ENCODE assay signal across 22 cellular contexts in the genomic region with DNA sequence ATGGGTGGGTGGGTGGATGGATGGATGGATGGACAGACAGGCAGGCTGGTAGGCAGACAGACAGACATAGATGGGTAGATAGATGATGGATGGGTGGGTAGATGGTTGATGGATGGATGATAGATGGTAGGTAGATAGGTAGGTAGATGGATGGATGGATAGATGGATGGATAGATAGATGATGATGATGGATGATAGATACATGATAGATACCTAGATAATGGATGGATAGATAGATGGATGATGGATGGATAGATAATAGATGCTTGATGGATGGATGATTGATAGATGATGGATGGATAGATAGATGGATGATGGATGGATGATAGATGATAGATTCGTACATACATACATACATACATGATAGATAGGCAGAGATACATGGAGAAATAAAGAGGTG.
DNase-seq lines count a peak whose midpoint lies in the region; ATAC-seq and TF ChIP-seq lines count a peak whose summit lies in the region.
"Had no signal": no experiment of that assay in that cellular context is flagged by ENCODE, and none has a peak within 500 bp of the region (broad histone marks: within the 10 kb centered on the region; RNA-seq: fewer than 3 reads in every experiment).

No MANE protein-coding gene starts in this region.

- no peaks in the 10 kb centered on the region for H3K79me2 ChIP-seq in GM23248 (ENCODE audit: insufficient read depth)

- no peak for ATAC-seq in naive thymus-derived CD4-positive, alpha-beta T cell
- ATAC-seq: GM12878 had no signal

- H4K20me1 ChIP-seq in GM23248 (ENCODE audit: insufficient read depth), result no peaks in the 10 kb centered on the region
- H4K20me1 ChIP-seq: BLaER1 had no signal

- no peaks in the 10 kb centered on the region for H3F3A ChIP-seq in GM23248 (ENCODE audit: insufficient read depth)

- no peak overlapping the region for H2AFZ ChIP-seq in GM23248

- no peaks in the 10 kb centered on the region for H3K9me2 ChIP-seq in GM23248 (ENCODE audit: insufficient read depth)

- no peaks in the 10 kb centered on the region for H3K36me3 ChIP-seq in HEK293 (ENCODE audit: control insufficient read depth in 2 of 2, insufficient read depth in 1 of 2, low read length in 2 of 2)
- H3K36me3 ChIP-seq in A673 (ENCODE audit: insufficient read depth, low read length, poor library complexity, severe bottlenecking), result no peaks in the 10 kb centered on the region
- H3K36me3 ChIP-seq in GM23248 (ENCODE audit: low read depth), result no peaks in the 10 kb centered on the region
- no peaks in the 10 kb centered on the region for H3K36me3 ChIP-seq in naive thymus-derived CD4-positive, alpha-beta T cell (ENCODE audit: control insufficient read depth in 2 of 3, insufficient read depth in 3 of 3, low read length in 3 of 3)
- H3K36me3 ChIP-seq: BE2C, BLaER1 had no signal

- 0 to 8% methylated on average over 1 of the region's 1 CpG for WGBS in GM23248 (ENCODE audit: low coverage in 1 of 2, low lambda C conversion rate in 2 of 2, missing lambda C conversion rate in 2 of 2), 2 experiments

- peaks cover 0 to 10% (median 3%) of the 10 kb centered on the region in 11 donors for H3K9me3 Mint-ChIP-seq in naive thymus-derived CD4-positive, alpha-beta T cell

- H3K27me3 ChIP-seq in A673 (replicated peaks; ENCODE audit: insufficient read depth, low read depth, low read length, poor library complexity) (peaks cover 23% of the 10 kb centered on the region), GM23248 (replicated peaks; ENCODE audit: insufficient read depth) (no peaks in the 10 kb centered on the region)
- H3K27me3 ChIP-seq in naive thymus-derived CD4-positive, alpha-beta T cell (ENCODE audit: control insufficient read depth in 2 of 2, insufficient read depth in 2 of 2, low read length in 2 of 2), result no peaks in the 10 kb centered on the region
- H3K27me3 ChIP-seq: BE2C, BLaER1 had no signal

- H3K9me3 ChIP-seq in HEK293 (ENCODE audit: control insufficient read depth, insufficient read depth, low read depth, low read length) (no peaks in the 10 kb centered on the region), A673 (ENCODE audit: low read depth, low read length, poor library complexity, severe bottlenecking) (no peaks in the 10 kb centered on the region), GM23248 (ENCODE audit: low read depth) (no peaks in the 10 kb centered on the region)
- peaks cover 0 to 6% (median 0%) of the 10 kb centered on the region in 3 experiments for H3K9me3 ChIP-seq in naive thymus-derived CD4-positive, alpha-beta T cell (ENCODE audit: control insufficient read depth in 2 of 3, low read length in 3 of 3)
- H3K9me3 ChIP-seq: BE2C had no signal

- BruUV-seq in A673 (replicated peaks; lab: Mats Ljungman, UMichigan), result no TSS peak

- H3K4me1 ChIP-seq in HEK293 (ENCODE audit: control insufficient read depth, insufficient read depth, low read length) (no peaks in the 10 kb centered on the region), A673 (ENCODE audit: insufficient read depth, low read length, poor library complexity, severe bottlenecking) (no peaks in the 10 kb centered on the region), GM23248 (ENCODE audit: insufficient read depth) (no peaks in the 10 kb centered on the region)
- no peaks in the 10 kb centered on the region for H3K4me1 ChIP-seq in naive thymus-derived CD4-positive, alpha-beta T cell (ENCODE audit: control insufficient read depth in 2 of 2, insufficient read depth in 2 of 2, low read length in 2 of 2)
- H3K4me1 ChIP-seq: BE2C had no signal

- DNase-seq in HEK293T (ENCODE audit: extremely low spot score) (no peak), A673 (ENCODE audit: low spot score) (no peak), GM23248 (no peak)
- DNase-seq in naive thymus-derived CD4-positive, alpha-beta T cell, result no peak
- DNase-seq: 8988T; BE2C; CD4-positive, alpha-beta memory T cell; CD4-positive, CD25-positive, alpha-beta regulatory T cell; COR-L47; DMS 273 treated with DMSO at 0.1 percent for 48 hours; DMS153; DMS53; DMS79; DND-41; EL; GDM1 had no signal

- no peaks in the 10 kb centered on the region for H3K4me1 Mint-ChIP-seq in naive thymus-derived CD4-positive, alpha-beta T cell
- H3K4me1 Mint-ChIP-seq: CD14-positive monocyte; CD4-positive, alpha-beta memory T cell; CD4-positive, CD25-positive, alpha-beta regulatory T cell; CD8-positive, alpha-beta memory T cell had no signal

- H3K27ac Mint-ChIP-seq in naive thymus-derived CD4-positive, alpha-beta T cell, result no peak overlapping the region
- H3K27ac Mint-ChIP-seq: CD14-positive monocyte; CD4-positive, alpha-beta memory T cell; CD4-positive, CD25-positive, alpha-beta regulatory T cell; CD8-positive, alpha-beta memory T cell had no signal

- no peaks in the 10 kb centered on the region for H3K27me3 Mint-ChIP-seq in naive thymus-derived CD4-positive, alpha-beta T cell

- H3K27ac ChIP-seq in HEK293 (ENCODE audit: extremely low read depth, low read depth, low read length), result no peak overlapping the region
- peak overlapping the region; percentile 96 for H3K27ac ChIP-seq in VCaP
- H3K27ac ChIP-seq in A673 (ENCODE audit: low read depth, low read length, poor library complexity, severe bottlenecking), result no peak overlapping the region
- H3K27ac ChIP-seq in GM23248, result no peak overlapping the region
- no peak overlapping the region for H3K27ac ChIP-seq in naive thymus-derived CD4-positive, alpha-beta T cell (ENCODE audit: low read depth, low read length)
- H3K27ac ChIP-seq: BLaER1 had no signal

- TF ChIP-seq CTCF in HEK293 (tag by site-specific recombination; IDR thresholded peaks at IDR 0.05) (no peak), VCaP (conservative IDR thresholded peaks at IDR 0.05) (no peak), A673 (conservative IDR thresholded peaks at IDR 0.05; ENCODE audit: low read depth, low read length) (no peak)

- H3K4me3 ChIP-seq in HEK293 (ENCODE audit: low read depth, low read length) (no peak overlapping the region), A673 (ENCODE audit: low read depth, low read length, poor library complexity, severe bottlenecking) (no peak overlapping the region), GM23248 (no peak overlapping the region)
- H3K4me3 ChIP-seq in naive thymus-derived CD4-positive, alpha-beta T cell (ENCODE audit: low read length), result no peak overlapping the region
- H3K4me3 ChIP-seq: BLaER1, GM12878 had no signal

- H3K4me3 Mint-ChIP-seq in naive thymus-derived CD4-positive, alpha-beta T cell, result no peak overlapping the region
- H3K4me3 Mint-ChIP-seq: CD14-positive monocyte; CD4-positive, alpha-beta memory T cell; CD4-positive, CD25-positive, alpha-beta regulatory T cell; CD8-positive, alpha-beta memory T cell had no signal

- in situ Hi-C loops in GM23248 (cut with MboI), result no loop called here

- intact Hi-C loops in A673 (cut with micrococcal nuclease; ENCODE audit: unreplicated experiment), result no loop called here
- intact Hi-C loops in naive thymus-derived CD4-positive, alpha-beta T cell (cut with micrococcal nuclease), result no loop called here

- POLR2A ChIA-PET in HEK293 (lab: Yijun Ruan, JAX) (no interaction called here), HEK293T (lab: Yijun Ruan, JAX) (no interaction called here), A673 (lab: Charles Lee; ENCODE audit: low non-redundant PET) (no interaction called here)
- POLR2A ChIA-PET in naive thymus-derived CD4-positive, alpha-beta T cell (lab: Charles Lee), result no interaction called here

- no peaks in the 10 kb centered on the region for H3K36me3 Mint-ChIP-seq in naive thymus-derived CD4-positive, alpha-beta T cell
- H3K36me3 Mint-ChIP-seq: CD14-positive monocyte; CD4-positive, alpha-beta memory T cell; CD4-positive, CD25-positive, alpha-beta regulatory T cell; CD8-positive, alpha-beta memory T cell had no signal

- CTCF ChIA-PET in HEK293 (lab: Yijun Ruan, JAX), result no interaction called here
- CTCF ChIA-PET in HEK293T (lab: Yijun Ruan, JAX), result no interaction called here
- CTCF ChIA-PET in A673 (lab: Charles Lee), result no interaction called here
- CTCF ChIA-PET in naive thymus-derived CD4-positive, alpha-beta T cell (lab: Charles Lee), result no interaction called here

- H3K9ac ChIP-seq in GM23248, result no peak overlapping the region
- H3K9ac ChIP-seq: BLaER1 had no signal

- no peak overlapping the region for H3K4me2 ChIP-seq in GM23248 (ENCODE audit: unreplicated experiment)
- H3K4me2 ChIP-seq: BLaER1 had no signal

TF ChIP-seq in HEK293, 187 proteins besides CTCF, POLR2A, EP300 and RAD21:
- TF ChIP-seq ZNF2 (tag by site-specific recombination; IDR thresholded peaks at IDR 0.05), result no peak
- peak; percentile 70 for TF ChIP-seq ZNF366 (tag by site-specific recombination; conservative IDR thresholded peaks at IDR 0.05)
- peak; percentile 54; the same call in 1 of the 2 replicates for TF ChIP-seq ZBTB17 (tag by site-specific recombination; IDR thresholded peaks at IDR 0.05)

TF ChIP-seq in HEK293T, 16 proteins besides CTCF, POLR2A, EP300 and RAD21:
- TF ChIP-seq, protein P1, sequence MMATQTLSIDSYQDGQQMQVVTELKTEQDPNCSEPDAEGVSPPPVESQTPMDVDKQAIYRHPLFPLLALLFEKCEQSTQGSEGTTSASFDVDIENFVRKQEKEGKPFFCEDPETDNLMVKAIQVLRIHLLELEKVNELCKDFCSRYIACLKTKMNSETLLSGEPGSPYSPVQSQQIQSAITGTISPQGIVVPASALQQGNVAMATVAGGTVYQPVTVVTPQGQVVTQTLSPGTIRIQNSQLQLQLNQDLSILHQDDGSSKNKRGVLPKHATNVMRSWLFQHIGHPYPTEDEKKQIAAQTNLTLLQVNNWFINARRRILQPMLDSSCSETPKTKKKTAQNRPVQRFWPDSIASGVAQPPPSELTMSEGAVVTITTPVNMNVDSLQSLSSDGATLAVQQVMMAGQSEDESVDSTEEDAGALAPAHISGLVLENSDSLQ (IDR thresholded peaks at IDR 0.05), result peak; percentile 41; the same call in 1 of the 2 replicates
- no peak for TF ChIP-seq SP1 (IDR thresholded peaks at IDR 0.05)
